Comparison of ENCODE assay signal across 8 cellular contexts in the genomic region with DNA sequence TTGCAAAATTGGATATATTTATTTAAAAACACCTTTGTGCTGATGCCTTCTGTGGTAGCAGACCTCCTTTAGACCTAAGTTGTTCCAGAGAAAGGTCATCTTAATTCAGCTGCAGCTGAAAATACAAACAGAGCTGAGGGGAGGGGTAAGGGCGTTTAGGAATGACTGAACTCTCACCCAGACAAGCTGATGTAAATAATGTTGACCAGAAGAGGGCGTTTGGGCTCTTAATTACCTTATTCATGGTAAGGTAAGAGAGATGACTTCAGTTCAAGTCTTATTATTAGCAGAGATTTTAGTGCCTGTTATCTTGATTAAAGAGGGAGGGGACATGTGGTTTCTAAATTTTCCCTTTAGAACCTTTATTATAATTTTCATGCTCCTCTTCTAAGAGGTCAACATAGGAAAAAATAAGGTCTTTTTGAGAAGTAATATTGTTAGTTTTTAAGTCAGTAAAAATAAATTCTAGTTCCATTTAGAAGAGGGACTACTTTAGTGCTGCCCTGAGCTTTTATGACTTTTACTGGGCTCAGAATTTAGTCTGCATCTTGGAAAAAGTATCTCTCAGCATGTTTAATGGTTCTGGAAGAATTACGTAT. TPM values are rescaled to one million over a fixed set of nuclear protein-coding genes. Genes with fewer than 3 reads are reported as not detected.
A peak's percentile ranks its signal among the peaks of the same experiment; 100 is the strongest.
DNase-seq lines count a peak whose midpoint lies in the region; ATAC-seq and TF ChIP-seq lines count a peak whose summit lies in the region.

No MANE protein-coding gene starts in this region.

- intact Hi-C loops in left colon (cut with DNase I, micrococcal nuclease) = no loop called here

- H3K36me3 Mint-ChIP-seq in brain = peaks cover 14% of the 10 kb centered on the region

- DNase-seq in DMS79 (lab: John Stamatoyannopoulos, UW) (peak; percentile 1), NCI-H82 (lab: John Stamatoyannopoulos, UW) (peak; percentile 93), left colon (no peak), GDM1 (lab: John Stamatoyannopoulos, UW) (no peak)

- no peaks in the 10 kb centered on the region for H3K9me3 Mint-ChIP-seq in brain

- H3K4me1 Mint-ChIP-seq in brain = peaks cover 19% of the 10 kb centered on the region

- TF ChIP-seq CTCF in brain (conservative IDR thresholded peaks at IDR 0.05) = peak; percentile 58 to 71

- H3K27ac Mint-ChIP-seq in brain = no peak overlapping the region

- peak; percentile 69 for ATAC-seq in GM19397 (IDR thresholded peaks at IDR 0.05; ENCODE audit: unreplicated experiment)
- peak; percentile 62 for ATAC-seq in HG03558 (IDR thresholded peaks at IDR 0.05; ENCODE audit: extremely low read depth, unreplicated experiment)
- ATAC-seq in left colon = peak; percentile 70
- no peak for ATAC-seq in GM21825 (IDR thresholded peaks at IDR 0.05; ENCODE audit: unreplicated experiment)

- no peak overlapping the region for H3K4me3 Mint-ChIP-seq in brain

- peaks cover 3% of the 10 kb centered on the region for H3K27me3 Mint-ChIP-seq in brain

RNA-seq across cellular contexts. Expression of a gene that starts 46.3 kb away (rescaled TPM):
- polyA plus RNA-seq in brain (ENCODE audit: insufficient read depth, low read depth, low replicate concordance) = not detected
- 1 to 10 TPM; 1.7 to 1.9 TPM for total RNA-seq in left colon

Comparison
In these comparisons a context has a peak if more than half of its experiments do, and no peak if none do; other contexts are left out.
1. DNase-seq: peak in DMS79 (single experiment) and NCI-H82 (single experiment); none in left colon (0 of 2) and GDM1 (single experiment).